ENCODE assay signal across 12 cellular contexts in the genomic region with DNA sequence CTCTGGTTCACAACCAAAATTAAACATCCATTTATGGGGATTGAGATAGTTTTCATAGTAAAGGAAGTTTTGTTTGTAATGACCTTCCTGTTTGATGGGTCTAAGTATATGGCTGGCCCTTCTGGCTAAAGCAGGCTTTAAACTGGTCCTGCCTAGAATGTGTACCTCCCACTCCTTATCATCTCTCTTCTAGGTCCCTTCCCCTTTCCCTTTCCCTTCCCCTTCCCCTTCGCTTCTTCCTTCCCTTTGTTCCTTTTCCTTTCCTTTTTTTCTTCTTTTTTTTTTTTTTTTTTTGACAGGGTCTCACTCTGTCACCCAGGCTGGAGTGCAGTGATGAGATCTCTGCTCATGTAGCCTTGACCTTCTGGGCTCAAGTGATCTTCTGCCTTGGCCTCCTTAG.
"Had no signal": no experiment of that assay in that cellular context is flagged by ENCODE, and none has a peak within 500 bp of the region (broad histone marks: within the 10 kb centered on the region; RNA-seq: fewer than 3 reads in every experiment).

No MANE protein-coding gene starts in this region.

- DNase-seq: activated CD4-positive, alpha-beta T cell treated with anti-CD3 and anti-CD28 coated beads, Interleukin-2, amount 50 U/mL, for 48 hours; activated CD4-positive, CD25-positive, alpha-beta regulatory T cell treated with anti-CD3 and anti-CD28 coated beads, Interleukin-2, amount 50 U/mL, for 72 hours; amniotic stem cell; caudate nucleus; colonic mucosa; foreskin fibroblast; hypothalamus; midbrain; right lobe of liver; stimulated activated CD4-positive, alpha-beta T cell treated with anti-CD3 and anti-CD28 coated beads, Interleukin-4, amount 100 ng/mL, for 4 hours; stimulated activated CD8-positive, alpha-beta memory T cell treated with anti-CD3 and anti-CD28 coated beads, Interleukin-4, amount 100 ng/mL, for 48 hours had no signal

- H3K27ac Mint-ChIP-seq: neural progenitor cell had no signal

- H3K9me3 Mint-ChIP-seq: neural progenitor cell had no signal

- H3K4me3 Mint-ChIP-seq: neural progenitor cell had no signal
